ENCODE assay signal across 1 cellular context in genomic region chr16:3495166-3495565, GRCh38.
TF ChIP-seq lines count a peak whose summit lies in the region.

C16orf90 (minus strand) TSS chr16:3495489; CDS start chr16:3495421, 68 bp downstream.

TF ChIP-seq in HepG2, 621 proteins besides CTCF, POLR2A, EP300 and RAD21:
- TF ChIP-seq ZNF207 (IDR thresholded peaks at IDR 0.05; ENCODE audit: borderline replicate concordance) (no peak), ZNF33B (CRISPR knock-in tag; IDR thresholded peaks at IDR 0.05) (no peak), NFYB (CRISPR knock-in tag; IDR thresholded peaks at IDR 0.05) (no peak), ISL2 (CRISPR knock-in tag; IDR thresholded peaks at IDR 0.05) (no peak), ZNF3 (CRISPR knock-in tag; IDR thresholded peaks at IDR 0.05) (no peak), SNAPC2 (CRISPR knock-in tag; IDR thresholded peaks at IDR 0.05) (no peak), ZFP90 (CRISPR knock-in tag; IDR thresholded peaks at IDR 0.05; ENCODE audit: borderline replicate concordance) (no peak), ZNF280D (CRISPR knock-in tag; IDR thresholded peaks at IDR 0.05) (no peak), ZNF724P (CRISPR knock-in tag; IDR thresholded peaks at IDR 0.05; ENCODE audit: borderline replicate concordance) (no peak), ZNF713 (CRISPR knock-in tag; IDR thresholded peaks at IDR 0.05) (no peak)
